In the genomic region with DNA sequence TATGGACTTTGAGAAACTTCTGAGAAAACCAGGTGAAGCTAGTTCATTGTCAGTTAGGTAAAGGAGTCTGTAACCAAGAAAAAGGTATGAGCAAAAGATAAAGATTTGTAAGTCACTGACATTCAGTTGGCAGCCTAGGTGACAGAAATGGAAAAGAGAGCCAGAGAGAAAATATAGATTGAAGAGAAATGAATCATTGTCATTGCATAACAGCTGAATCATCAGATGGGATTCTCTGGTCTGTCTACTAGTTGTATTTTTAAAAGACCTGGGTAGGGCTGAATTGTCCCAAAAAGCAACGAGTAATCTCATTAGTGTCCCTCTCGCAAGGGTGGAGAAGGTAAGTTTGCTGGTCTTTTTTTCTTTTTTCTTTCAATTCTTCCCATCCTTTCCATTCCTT, we compare ENCODE assay signal across 15 cellular contexts. TPM values are rescaled to one million over a fixed set of nuclear protein-coding genes. Genes with fewer than 3 reads are reported as not detected.
A peak's percentile ranks its signal among the peaks of the same experiment; 100 is the strongest.
DNase-seq lines count a peak whose midpoint lies in the region; ATAC-seq and TF ChIP-seq lines count a peak whose summit lies in the region.
"Had no signal": no experiment of that assay in that cellular context is flagged by ENCODE, and none has a peak within 500 bp of the region (broad histone marks: within the 10 kb centered on the region; RNA-seq: fewer than 3 reads in every experiment).

No MANE protein-coding gene starts in this region.

- H3K9me3 ChIP-seq in adipocyte (ENCODE audit: control insufficient read depth, low read length) (no peaks in the 10 kb centered on the region), upper lobe of right lung (no peaks in the 10 kb centered on the region)
- H3K9me3 ChIP-seq: left ventricle myocardium inferior, SJSA1 had no signal

- H3K27me3 ChIP-seq in adipocyte (replicated peaks; ENCODE audit: control insufficient read depth, insufficient read depth, low read length) = no peaks in the 10 kb centered on the region
- H3K27me3 ChIP-seq in upper lobe of right lung = no peaks in the 10 kb centered on the region
- H3K27me3 ChIP-seq: SJSA1 had no signal

- H3K4me3 ChIP-seq in AG09309 (ENCODE audit: control insufficient read depth, low read depth, low read length) (no peak overlapping the region), adipocyte (ENCODE audit: low read length) (no peak overlapping the region), upper lobe of right lung (no peak overlapping the region)
- H3K4me3 ChIP-seq: coronary artery, left ventricle myocardium inferior, SJSA1 had no signal

- CTCF ChIA-PET in activated CD8-positive, alpha-beta T cell treated with anti-CD3 and anti-CD28 coated beads, Interleukin-2, amount 10 ng/mL, durations not matched to agents 7 days and 5 days (lab: Charles Lee) = no interaction called here

- DNase-seq in AG09309 (ENCODE audit: low read depth) (peak; percentile 4), M059J (ENCODE audit: low read depth) (peak; percentile 64), adipocyte (ENCODE audit: low read depth) (peak; percentile 66), hepatic stellate cell (ENCODE audit: low spot score) (peak; percentile 29), upper lobe of right lung (no peak), DMS53 (lab: John Stamatoyannopoulos, UW) (no peak), NCI-H1436 (lab: John Stamatoyannopoulos, UW) (no peak)
- DNase-seq in activated CD8-positive, alpha-beta T cell treated with anti-CD3 and anti-CD28 coated beads, Interleukin-2, amount 10 ng/mL, durations not matched to agents 7 days and 5 days = no peak
- DNase-seq: erythroblast; Kasumi-1; left ventricle myocardium inferior; naive thymus-derived CD8-positive, alpha-beta T cell; NCI-H2029 treated with DMSO at 0.1 percent for 48 hours had no signal

- no peaks in the 10 kb centered on the region for H3K27me3 Mint-ChIP-seq in activated CD8-positive, alpha-beta T cell treated with anti-CD3 and anti-CD28 coated beads, Interleukin-2, amount 10 ng/mL, durations not matched to agents 7 days and 5 days (ENCODE audit: low read depth)

- H3K36me3 ChIP-seq in adipocyte (ENCODE audit: control insufficient read depth, insufficient read depth, low read length, severe bottlenecking) (no peaks in the 10 kb centered on the region), upper lobe of right lung (no peaks in the 10 kb centered on the region)
- H3K36me3 ChIP-seq: left ventricle myocardium inferior, SJSA1 had no signal

- H3K4me1 ChIP-seq in adipocyte (ENCODE audit: control insufficient read depth, insufficient read depth, low read length) (peaks cover 3% of the 10 kb centered on the region), upper lobe of right lung (no peaks in the 10 kb centered on the region)
- H3K4me1 ChIP-seq: left ventricle myocardium inferior, SJSA1 had no signal

- POLR2A ChIA-PET in activated CD8-positive, alpha-beta T cell treated with anti-CD3 and anti-CD28 coated beads, Interleukin-2, amount 10 ng/mL, durations not matched to agents 7 days and 5 days (lab: Charles Lee) = no interaction called here

- intact Hi-C loops in upper lobe of right lung (cut with DNase I) = no loop called here

- H3K9ac ChIP-seq in adipocyte (ENCODE audit: low read length) = no peak overlapping the region

- H3K9me3 Mint-ChIP-seq in activated CD8-positive, alpha-beta T cell treated with anti-CD3 and anti-CD28 coated beads, Interleukin-2, amount 10 ng/mL, durations not matched to agents 7 days and 5 days (ENCODE audit: insufficient read depth) = no peaks in the 10 kb centered on the region

- no peak for ATAC-seq in upper lobe of right lung
- ATAC-seq in activated CD8-positive, alpha-beta T cell treated with anti-CD3 and anti-CD28 coated beads, Interleukin-2, amount 10 ng/mL, durations not matched to agents 7 days and 5 days = no peak
- ATAC-seq: naive thymus-derived CD8-positive, alpha-beta T cell had no signal

- H3K4me3 Mint-ChIP-seq in activated CD8-positive, alpha-beta T cell treated with anti-CD3 and anti-CD28 coated beads, Interleukin-2, amount 10 ng/mL, durations not matched to agents 7 days and 5 days = no peak overlapping the region
- H3K4me3 Mint-ChIP-seq: naive thymus-derived CD8-positive, alpha-beta T cell had no signal

- no peaks in the 10 kb centered on the region for H3K36me3 Mint-ChIP-seq in activated CD8-positive, alpha-beta T cell treated with anti-CD3 and anti-CD28 coated beads, Interleukin-2, amount 10 ng/mL, durations not matched to agents 7 days and 5 days (ENCODE audit: low read depth)

- TF ChIP-seq CTCF in AG09309 (IDR thresholded peaks at IDR 0.05; ENCODE audit: control insufficient read depth, insufficient read depth, low read depth, low read length, missing control alignments) = no peak
- TF ChIP-seq CTCF in upper lobe of right lung (IDR thresholded peaks at IDR 0.05) = no peak

- no peak overlapping the region for H3K27ac Mint-ChIP-seq in activated CD8-positive, alpha-beta T cell treated with anti-CD3 and anti-CD28 coated beads, Interleukin-2, amount 10 ng/mL, durations not matched to agents 7 days and 5 days
- H3K27ac Mint-ChIP-seq: naive thymus-derived CD8-positive, alpha-beta T cell had no signal

- H3K4me1 Mint-ChIP-seq in activated CD8-positive, alpha-beta T cell treated with anti-CD3 and anti-CD28 coated beads, Interleukin-2, amount 10 ng/mL, durations not matched to agents 7 days and 5 days (ENCODE audit: low read depth) = no peaks in the 10 kb centered on the region
- H3K4me1 Mint-ChIP-seq: naive thymus-derived CD8-positive, alpha-beta T cell had no signal

- H3K27ac ChIP-seq in upper lobe of right lung = no peak overlapping the region
- H3K27ac ChIP-seq: coronary artery, left ventricle myocardium inferior, SJSA1 had no signal

RNA-seq across cellular contexts. Expression of gene PTGS2, which starts 36.6 kb away (rescaled TPM):
- 29.4 and 29.9 TPM in 2 replicates for total RNA-seq in M059J (2014; rRNA removed; shearing (Covaris generic))
- 30.4 TPM for total RNA-seq in upper lobe of right lung
- not detected for total RNA-seq in activated CD8-positive, alpha-beta T cell treated with anti-CD3 and anti-CD28 coated beads, Interleukin-2, amount 10 ng/mL, durations not matched to agents 7 days and 5 days
- total RNA-seq: naive thymus-derived CD8-positive, alpha-beta T cell had no signal

Comparison
In these comparisons a context has a peak if more than half of its experiments do, and no peak if none do; other contexts are left out.
1. DNase-seq: peak in AG09309 (single experiment), M059J (single experiment), adipocyte (single experiment) and hepatic stellate cell (single experiment); none in upper lobe of right lung (single experiment), activated CD8-positive, alpha-beta T cell treated with anti-CD3 and anti-CD28 coated beads, Interleukin-2, amount 10 ng/mL, durations not matched to agents 7 days and 5 days (single experiment), DMS53 (single experiment) and NCI-H1436 (single experiment).
2. RNA of gene PTGS2, which starts 36.6 kb away (total RNA-seq): 30.4 TPM in upper lobe of right lung (single experiment) and 29.4 to 29.9 TPM in M059J; not detected in activated CD8-positive, alpha-beta T cell treated with anti-CD3 and anti-CD28 coated beads, Interleukin-2, amount 10 ng/mL, durations not matched to agents 7 days and 5 days; every median in the first group is over 10 times any median in the second.